26 cellular contexts compared by ENCODE assay signal in the genomic region with DNA sequence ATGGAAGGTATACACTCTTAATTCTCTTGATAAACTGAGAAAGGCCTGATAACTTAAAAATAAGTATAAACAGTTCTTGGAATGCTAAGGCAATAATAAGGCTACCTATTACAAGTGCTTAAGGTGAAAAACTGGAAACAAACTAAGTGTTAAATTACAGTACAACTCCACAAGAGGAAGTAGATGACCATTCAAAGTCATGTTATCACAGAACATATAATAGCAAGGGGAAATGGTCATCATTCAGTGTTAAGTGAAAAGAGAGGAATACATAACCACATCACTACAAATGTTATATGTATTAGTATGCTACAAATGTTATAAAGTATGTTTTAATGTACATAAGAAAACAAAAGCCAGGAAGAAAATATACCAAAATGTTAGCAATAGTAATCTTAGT.
DNase-seq lines count a peak whose midpoint lies in the region; ATAC-seq, FAIRE-seq and TF ChIP-seq lines count a peak whose summit lies in the region.
"Had no signal": no experiment of that assay in that cellular context is flagged by ENCODE, and none has a peak within 500 bp of the region (broad histone marks: within the 10 kb centered on the region; RNA-seq: fewer than 3 reads in every experiment).

No MANE protein-coding gene starts in this region.

- peaks cover 15% of the 10 kb centered on the region; the same call in 1 of the 2 replicates for H3K36me3 ChIP-seq in Karpas-422 (ENCODE audit: insufficient read depth, low read length)
- H3K36me3 ChIP-seq: adrenal gland, BE2C, vagina had no signal

- H3K27ac ChIP-seq in A549 (no peak overlapping the region), Karpas-422 (ENCODE audit: low read length) (peak overlapping the region; percentile 94)
- H3K27ac ChIP-seq: adrenal gland, body of pancreas, testis, vagina had no signal

- FAIRE-seq in A549 (lab: Jason Lieb, UNC) (peak; percentile 39), GM18507 (lab: Jason Lieb, UNC) (peak; percentile 35)

- H3K9me3 ChIP-seq in A549 = peaks cover 10% of the 10 kb centered on the region; the same call in 1 of the 3 replicates
- H3K9me3 ChIP-seq in Karpas-422 (ENCODE audit: low read length) = peaks cover 9% of the 10 kb centered on the region; the same call in 1 of the 2 replicates
- H3K9me3 ChIP-seq: adrenal gland, BE2C, body of pancreas, testis, vagina had no signal

- H4K20me1 ChIP-seq in Karpas-422 (ENCODE audit: insufficient read depth, low read depth, low read length) = no peaks in the 10 kb centered on the region

- no peak for ATAC-seq in A549
- ATAC-seq in GM21423 (IDR thresholded peaks at IDR 0.05; ENCODE audit: unreplicated experiment) = no peak
- no peak for ATAC-seq in HG02610 (IDR thresholded peaks at IDR 0.05; ENCODE audit: unreplicated experiment)
- ATAC-seq: body of pancreas; naive thymus-derived CD8-positive, alpha-beta T cell; stimulated activated naive CD8-positive, alpha-beta T cell treated with anti-CD3 and anti-CD28 coated beads, Interleukin-15, Interleukin-2, amounts not matched to agents 100 U/mL and 50 U/mL, for 24 hours had no signal

- no peaks in the 10 kb centered on the region for H3K27me3 ChIP-seq in Karpas-422 (ENCODE audit: low read length)
- H3K27me3 ChIP-seq: adrenal gland, BE2C, body of pancreas, testis, vagina had no signal

- CTCF ChIA-PET in A549 (lab: Yijun Ruan, JAX) = no interaction called here
- CTCF ChIA-PET in activated naive CD4-positive, alpha-beta T cell treated with anti-CD3 and anti-CD28 coated beads, Interleukin-2, amount 10 ng/mL, durations not matched to agents 7 days and 5 days (lab: Charles Lee) = no interaction called here

- peaks cover 19% of the 10 kb centered on the region; the same call in 2 of the 3 replicates for H3K4me1 ChIP-seq in A549
- H3K4me1 ChIP-seq in Karpas-422 (ENCODE audit: low read length) = peaks cover 70% of the 10 kb centered on the region
- H3K4me1 ChIP-seq: adrenal gland, BE2C, body of pancreas, testis had no signal

- H3K4me2 ChIP-seq in A549 = no peak overlapping the region
- peak overlapping the region; percentile 8 for H3K4me2 ChIP-seq in Karpas-422 (ENCODE audit: low read depth, low read length, poor library complexity, severe bottlenecking)

- intact Hi-C loops in dendritic cell treated with granulocyte-macrophage colony-stimulating factor and Interleukin-4, amounts not matched to agents 40 ng/mL and 50 ng/mL, for 4 days (cut with micrococcal nuclease) = loop anchor here (10.0 kb wide), 1 partner anchor 246 kb away; the partner anchor contains the start of gene SLC12A2

- no peak for TF ChIP-seq CTCF in A549 (IDR thresholded peaks at IDR 0.05)

- no peaks in the 10 kb centered on the region for H3K36me3 Mint-ChIP-seq in dendritic cell treated with granulocyte-macrophage colony-stimulating factor and Interleukin-4, amounts not matched to agents 40 ng/mL and 50 ng/mL, for 4 days (ENCODE audit: low read depth)
- no peaks in the 10 kb centered on the region for H3K36me3 Mint-ChIP-seq in activated naive CD4-positive, alpha-beta T cell treated with anti-CD3 and anti-CD28 coated beads, Interleukin-2, amount 10 ng/mL, durations not matched to agents 7 days and 5 days
- H3K36me3 Mint-ChIP-seq: naive thymus-derived CD8-positive, alpha-beta T cell had no signal

- H3K27ac Mint-ChIP-seq in dendritic cell treated with granulocyte-macrophage colony-stimulating factor and Interleukin-4, amounts not matched to agents 40 ng/mL and 50 ng/mL, for 4 days = peak overlapping the region; percentile 32
- no peak overlapping the region for H3K27ac Mint-ChIP-seq in activated naive CD4-positive, alpha-beta T cell treated with anti-CD3 and anti-CD28 coated beads, Interleukin-2, amount 10 ng/mL, durations not matched to agents 7 days and 5 days
- H3K27ac Mint-ChIP-seq: activated B cell treated with CpG ODN at 0.5 μM for 24 hours; naive thymus-derived CD8-positive, alpha-beta T cell had no signal

- H3K4me3 ChIP-seq in A549 (no peak overlapping the region), Karpas-422 (ENCODE audit: low read length) (no peak overlapping the region)
- H3K4me3 ChIP-seq: adrenal gland, body of pancreas, testis, vagina had no signal

- peak overlapping the region; percentile 39; the same call in 1 of the 2 replicates for H2AFZ ChIP-seq in Karpas-422 (ENCODE audit: low read length)

- no peaks in the 10 kb centered on the region for H3K9me2 ChIP-seq in Karpas-422 (replicated peaks; ENCODE audit: insufficient read depth, low read length)

- no peak for TF ChIP-seq POLR2A in A549 (IDR thresholded peaks at IDR 0.05; ENCODE audit: low read length)

- peaks cover 14% of the 10 kb centered on the region for H3K27me3 Mint-ChIP-seq in dendritic cell treated with granulocyte-macrophage colony-stimulating factor and Interleukin-4, amounts not matched to agents 40 ng/mL and 50 ng/mL, for 4 days
- no peaks in the 10 kb centered on the region for H3K27me3 Mint-ChIP-seq in activated naive CD4-positive, alpha-beta T cell treated with anti-CD3 and anti-CD28 coated beads, Interleukin-2, amount 10 ng/mL, durations not matched to agents 7 days and 5 days
- H3K27me3 Mint-ChIP-seq: activated B cell treated with CpG ODN at 0.5 μM for 24 hours had no signal

- DNase-seq in A549 (ENCODE audit: low read depth in 1 of 2, low spot score in 1 of 2) = no peak
- DNase-seq in GM18507 (ENCODE audit: extremely low spot score, insufficient read length, low read depth) = no peak
- peak; percentile 63 for DNase-seq in Karpas-422
- DNase-seq in activated T-cell treated with anti-CD3 and anti-CD28 coated beads, Interleukin-2, amount 50 U/mL, for 1 hour = no peak
- DNase-seq in activated naive CD4-positive, alpha-beta T cell treated with anti-CD3 and anti-CD28 coated beads, Interleukin-2, amount 10 ng/mL, durations not matched to agents 7 days and 5 days = no peak
- DNase-seq: activated B cell treated with CpG ODN at 0.5 μM for 24 hours; activated CD4-positive, alpha-beta T cell treated with anti-CD3 and anti-CD28 coated beads, Interleukin-2, amount 50 U/mL, for 1 hour; activated naive CD4-positive, alpha-beta T cell treated with Interleukin-2 at 50 U/mL for 16 hours; activated T-cell treated with anti-CD3 and anti-CD28 coated beads, Interleukin-2, amount 50 U/mL, for 48 hours; BE2C; effector CD8-positive, alpha-beta T cell; erythroblast; head of caudate nucleus; KBM-7; midbrain; MM.1S; naive thymus-derived CD8-positive, alpha-beta T cell; NCI-H146; stimulated activated naive CD8-positive, alpha-beta T cell treated with anti-CD3 and anti-CD28 coated beads, Interleukin-15, Interleukin-2, amounts not matched to agents 100 U/mL and 50 U/mL, for 24 hours; testis had no signal

- peaks cover 18% of the 10 kb centered on the region for H3K4me1 Mint-ChIP-seq in dendritic cell treated with granulocyte-macrophage colony-stimulating factor and Interleukin-4, amounts not matched to agents 40 ng/mL and 50 ng/mL, for 4 days (ENCODE audit: low read depth)
- H3K4me1 Mint-ChIP-seq in activated naive CD4-positive, alpha-beta T cell treated with anti-CD3 and anti-CD28 coated beads, Interleukin-2, amount 10 ng/mL, durations not matched to agents 7 days and 5 days = no peaks in the 10 kb centered on the region
- H3K4me1 Mint-ChIP-seq: naive thymus-derived CD8-positive, alpha-beta T cell had no signal

- H3K4me3 Mint-ChIP-seq in dendritic cell treated with granulocyte-macrophage colony-stimulating factor and Interleukin-4, amounts not matched to agents 40 ng/mL and 50 ng/mL, for 4 days = no peak overlapping the region
- no peak overlapping the region for H3K4me3 Mint-ChIP-seq in activated naive CD4-positive, alpha-beta T cell treated with anti-CD3 and anti-CD28 coated beads, Interleukin-2, amount 10 ng/mL, durations not matched to agents 7 days and 5 days
- H3K4me3 Mint-ChIP-seq: activated B cell treated with CpG ODN at 0.5 μM for 24 hours; naive thymus-derived CD8-positive, alpha-beta T cell had no signal

- H3K79me2 ChIP-seq in Karpas-422 (ENCODE audit: low read length) = no peaks in the 10 kb centered on the region

- POLR2A ChIA-PET in A549 (lab: Yijun Ruan, JAX) = no interaction called here

- H3K9ac ChIP-seq in Karpas-422 (ENCODE audit: low read length) = peak overlapping the region; percentile 2; the same call in 1 of the 2 replicates

- no peak for TF ChIP-seq EP300 in A549 (IDR thresholded peaks at IDR 0.05)

- H3K9me3 Mint-ChIP-seq in dendritic cell treated with granulocyte-macrophage colony-stimulating factor and Interleukin-4, amounts not matched to agents 40 ng/mL and 50 ng/mL, for 4 days = peaks cover 11% of the 10 kb centered on the region
- no peaks in the 10 kb centered on the region for H3K9me3 Mint-ChIP-seq in activated naive CD4-positive, alpha-beta T cell treated with anti-CD3 and anti-CD28 coated beads, Interleukin-2, amount 10 ng/mL, durations not matched to agents 7 days and 5 days

- no peak for TF ChIP-seq RAD21 in A549 (conservative IDR thresholded peaks at IDR 0.05 in 1 of 2, IDR thresholded peaks at IDR 0.05 in 1 of 2)

TF ChIP-seq in A549, 52 proteins besides CTCF, POLR2A, EP300 and RAD21:
- TF ChIP-seq ZNF302 (CRISPR knock-in tag; IDR thresholded peaks at IDR 0.05) (no peak), HOXA7 (CRISPR knock-in tag; IDR thresholded peaks at IDR 0.05) (no peak)
